ENCODE assay signal across 9 cellular contexts in the genomic region with DNA sequence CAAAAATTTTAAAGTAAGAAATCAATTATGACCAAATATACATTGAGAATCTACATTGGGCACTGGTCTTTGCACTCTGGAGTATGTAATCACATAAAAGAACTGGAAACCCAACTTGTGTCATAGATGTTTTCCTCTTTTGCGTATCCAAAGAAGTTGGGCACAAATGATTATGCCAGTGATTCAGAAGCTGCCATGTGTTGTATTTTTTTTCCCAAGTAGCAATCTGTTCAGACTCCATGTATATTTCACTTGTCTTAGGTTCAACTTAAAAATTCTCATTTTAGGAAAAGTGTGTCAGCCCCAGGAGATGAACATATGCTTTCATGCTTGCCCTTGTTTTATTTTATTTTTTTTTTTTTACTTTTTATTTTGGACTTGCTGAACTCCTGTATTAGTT.
"Had no signal": no experiment of that assay in that cellular context is flagged by ENCODE, and none has a peak within 500 bp of the region (broad histone marks: within the 10 kb centered on the region; RNA-seq: fewer than 3 reads in every experiment).

No MANE protein-coding gene starts in this region.

- H3K4me3 ChIP-seq: GM23248, GM23338, HAP-1 had no signal

- H3K36me3 ChIP-seq: HAP-1 had no signal

- H3K9ac ChIP-seq: GM23248 had no signal

- H3K4me3 Mint-ChIP-seq: GM23338, H9, HFFc6 had no signal

- ATAC-seq: GM23338, HCT116 had no signal

- DNase-seq: GM23248, GOT3, H7, H9, HCEC 1CT, HFFc6 had no signal

- H3K27ac Mint-ChIP-seq: GM23338, H9, HFFc6 had no signal

- H3K4me1 Mint-ChIP-seq: GM23338 had no signal

- H3K27ac ChIP-seq: GM23248 had no signal
